In the genomic region with DNA sequence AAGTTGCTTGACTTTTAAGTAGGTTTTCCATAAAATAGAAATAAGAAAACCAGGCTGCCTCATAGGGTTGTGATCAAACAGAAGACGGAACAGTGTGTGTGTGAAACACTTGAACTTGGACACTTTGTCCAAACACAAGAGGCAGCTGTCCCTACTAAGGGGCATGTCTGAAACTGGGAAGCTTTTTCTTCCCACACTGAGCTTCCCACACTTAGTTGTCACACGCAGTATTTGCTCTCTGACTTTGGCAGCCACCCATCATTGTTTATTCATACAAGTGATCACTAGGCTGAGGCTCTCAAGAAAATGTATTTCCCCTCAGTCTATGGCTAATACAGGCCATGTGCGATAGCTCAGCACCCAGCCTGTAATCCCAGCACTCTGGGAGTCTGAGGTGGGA, we compare ENCODE assay signal across 8 cellular contexts. TPM values are rescaled to one million over a fixed set of nuclear protein-coding genes. Genes with fewer than 3 reads are reported as not detected.
DNase-seq lines count a peak whose midpoint lies in the region; ATAC-seq and TF ChIP-seq lines count a peak whose summit lies in the region.

No MANE protein-coding gene starts in this region.

- H3K4me3 Mint-ChIP-seq in T-cell: no peak overlapping the region

- H3K27ac ChIP-seq in tibial nerve: peak overlapping the region; percentile 70 to 88 (median 82)

- CTCF ChIA-PET in T-cell (lab: Charles Lee): interaction anchor here (0.6 to 2.9 kb wide), 5 partner anchors 9 to 43 kb away, joined by 3 to 22 read pairs (median 4); no protein-coding TSS in a partner anchor

- peak; percentile 72 to 96 for TF ChIP-seq EP300 in tibial nerve (IDR thresholded peaks at IDR 0.05)

- H3K4me1 Mint-ChIP-seq in T-cell: peaks cover 16 to 29% (median 22%) of the 10 kb centered on the region in 3 donors

- peaks cover 2 to 7% of the 10 kb centered on the region in 2 donors for H3K27me3 Mint-ChIP-seq in T-cell

- H3K36me3 ChIP-seq in tibial nerve: peaks cover 0 to 1% (median 0%) of the 10 kb centered on the region in 3 donors

- H3K4me3 ChIP-seq in choroid plexus epithelial cell (ENCODE audit: low read depth, low read length) (no peak overlapping the region), tibial nerve (no peak overlapping the region)

- WGBS in tibial nerve, 2 donors: 11 to 19% methylated on average over 3 of the region's 3 CpGs

- no peaks in the 10 kb centered on the region for H3K9me3 Mint-ChIP-seq in T-cell

- DNase-seq in DMS 273 (lab: John Stamatoyannopoulos, UW; ENCODE audit: unreplicated experiment) (peak; percentile 22), DMS 273 treated with DMSO at 0.1 percent for 48 hours (lab: John Stamatoyannopoulos, UW) (no peak), choroid plexus epithelial cell (ENCODE audit: low read depth) (peak; percentile 84), medulla oblongata (ENCODE audit: extremely low spot score) (peak; percentile 88), tibial nerve (ENCODE audit: low spot score in 2 of 2) (peak in 1 of 2 donors; percentile 57), T-cell (no peak)
- DNase-seq in stimulated activated CD4-positive, alpha-beta T cell treated with anti-CD3 and anti-CD28 coated beads, Interleukin-2, amount 100 ng/mL, for 48 hours: no peak

- TF ChIP-seq CTCF in choroid plexus epithelial cell (conservative IDR thresholded peaks at IDR 0.05; ENCODE audit: low read depth, low read length): no peak
- no peak for TF ChIP-seq CTCF in tibial nerve (IDR thresholded peaks at IDR 0.05)

- no peaks in the 10 kb centered on the region for H3K27me3 ChIP-seq in tibial nerve

- H3K27ac Mint-ChIP-seq in T-cell: no peak overlapping the region

- H3K9me3 ChIP-seq in tibial nerve: no peaks in the 10 kb centered on the region

- peaks cover 3 to 71% (median 55%) of the 10 kb centered on the region in 4 donors for H3K4me1 ChIP-seq in tibial nerve

- TF ChIP-seq POLR2A in tibial nerve (IDR thresholded peaks at IDR 0.05): peak; percentile 17 to 38

- ATAC-seq in T-cell (replicated peaks in 1 of 4) (no peak), HG02885 (IDR thresholded peaks at IDR 0.05; ENCODE audit: poor library complexity, unreplicated experiment) (no peak)

- peaks cover 3% of the 10 kb centered on the region for H3K36me3 Mint-ChIP-seq in T-cell

- POLR2A ChIA-PET in T-cell (lab: Charles Lee): interaction anchor here in 1 of 2 donors (0.5 kb wide), 1 partner anchor 35 kb away, joined by 4 read pairs; the partner anchor contains the start of gene CD59

RNA-seq across cellular contexts. Expression of gene C11orf91, which starts 1.2 kb away (rescaled TPM):
- total RNA-seq in tibial nerve (not detected), T-cell (under 1 TPM in 1 of 5 donors, not detected in 4; 0.95 TPM)

RNA-seq across cellular contexts. Expression of gene CD59, which starts 34.4 kb away (rescaled TPM):
- total RNA-seq in tibial nerve: 100 to 1,000 TPM; 190 to 448 (median 302) TPM
- total RNA-seq in T-cell: 10 to 100 TPM; 34.3 to 85.8 (median 71.9) TPM

Comparison
In these comparisons a context has a peak if more than half of its experiments do, and no peak if none do; other contexts are left out.
1. DNase-seq: peak in DMS 273 (single experiment), choroid plexus epithelial cell (single experiment) and medulla oblongata (single experiment); none in DMS 273 treated with DMSO at 0.1 percent for 48 hours (single experiment), stimulated activated CD4-positive, alpha-beta T cell treated with anti-CD3 and anti-CD28 coated beads, Interleukin-2, amount 100 ng/mL, for 48 hours (0 of 2) and T-cell (0 of 34).